ENCODE assay signal across 12 cellular contexts in genomic region chr18:58201728-58202405, GRCh38.
A peak's percentile ranks its signal among the peaks of the same experiment; 100 is the strongest.
DNase-seq lines count a peak whose midpoint lies in the region; ATAC-seq and TF ChIP-seq lines count a peak whose summit lies in the region.
"Had no signal": no experiment of that assay in that cellular context is flagged by ENCODE, and none has a peak within 500 bp of the region (broad histone marks: within the 10 kb centered on the region; RNA-seq: fewer than 3 reads in every experiment).

No MANE protein-coding gene starts in this region.

- H3K36me3 Mint-ChIP-seq in nephron (ENCODE audit: low read depth), result peaks cover 5% of the 10 kb centered on the region

- TF ChIP-seq CTCF in HEK293 (tag by site-specific recombination; IDR thresholded peaks at IDR 0.05) (no peak), nephron (IDR thresholded peaks at IDR 0.05; ENCODE audit: unreplicated experiment in 3 of 3) (no peak), spleen (IDR thresholded peaks at IDR 0.05 in 8 of 11, conservative IDR thresholded peaks at IDR 0.05 in 3 of 11) (no peak)

- H3K4me3 ChIP-seq in HEK293 (ENCODE audit: low read depth, low read length), result no peak overlapping the region
- H3K4me3 ChIP-seq in spleen, result no peak overlapping the region
- H3K4me3 ChIP-seq: BLaER1 treated with 17β-estradiol and CSF1 and Interleukin-3, amounts not matched to agents 10 nM and 100 nM; GM12878; tibial nerve had no signal

- peaks cover 6% of the 10 kb centered on the region; the same call in 1 of the 2 replicates for H3K4me1 ChIP-seq in HEK293 (ENCODE audit: control insufficient read depth, insufficient read depth, low read length)
- no peaks in the 10 kb centered on the region for H3K4me1 ChIP-seq in spleen
- H3K4me1 ChIP-seq: tibial nerve had no signal

- H3K9me3 ChIP-seq in HEK293 (ENCODE audit: control insufficient read depth, insufficient read depth, low read depth, low read length), result no peaks in the 10 kb centered on the region
- H3K9me3 ChIP-seq in spleen, result no peaks in the 10 kb centered on the region
- H3K9me3 ChIP-seq: BLaER1 treated with 17β-estradiol and CSF1 and Interleukin-3, amounts not matched to agents 10 nM and 100 nM; tibial nerve had no signal

- peak; percentile 75 for DNase-seq in DMS153 treated with DMSO at 0.1 percent for 48 hours (lab: John Stamatoyannopoulos, UW; ENCODE audit: unreplicated experiment)
- peak; percentile 53 for DNase-seq in dermis blood vessel endothelial cell
- no peak for DNase-seq in activated T-cell treated with anti-CD3 and anti-CD28 coated beads, Interleukin-2, amount 50 U/mL, for 48 hours
- DNase-seq in spleen, result no peak
- DNase-seq: NCI-H1694 treated with DMSO at 0.1 percent for 48 hours; stimulated activated CD4-positive, alpha-beta T cell treated with anti-CD3 and anti-CD28 coated beads, Interleukin-1b, Interleukin-23, amount 100 ng/mL, for 48 hours had no signal

- ATAC-seq in HG03432 (IDR thresholded peaks at IDR 0.05; ENCODE audit: unreplicated experiment), result no peak
- ATAC-seq: GM12878 had no signal

- intact Hi-C loops in spleen (cut with DNase I; ENCODE audit: low total_unique reads), result no loop called here

- CTCF ChIA-PET in HEK293 (lab: Yijun Ruan, JAX), result interaction anchor here (0.7 to 0.9 kb wide), 2 partner anchors 21 to 562 kb away, joined by 3 to 4 read pairs; no protein-coding TSS in a partner anchor

- H3K27me3 ChIP-seq in spleen (replicated peaks in 1 of 7), result no peaks in the 10 kb centered on the region
- H3K27me3 ChIP-seq: BLaER1 treated with 17β-estradiol and CSF1 and Interleukin-3, amounts not matched to agents 10 nM and 100 nM; tibial nerve had no signal

- no peak overlapping the region for H3K4me3 Mint-ChIP-seq in nephron

- no peaks in the 10 kb centered on the region for H3K27me3 Mint-ChIP-seq in nephron (ENCODE audit: low read depth)

- no peak for TF ChIP-seq POLR2A in spleen (IDR thresholded peaks at IDR 0.05)

- H3K4me1 Mint-ChIP-seq in nephron, result peaks cover 39% of the 10 kb centered on the region

- H3K27ac Mint-ChIP-seq in nephron, result peak overlapping the region; percentile 41 to 58 (median 56)

- H3K27ac ChIP-seq in HEK293 (ENCODE audit: extremely low read depth, low read depth, low read length), result no peak overlapping the region
- no peak overlapping the region for H3K27ac ChIP-seq in spleen
- H3K27ac ChIP-seq: BLaER1 treated with 17β-estradiol and CSF1 and Interleukin-3, amounts not matched to agents 10 nM and 100 nM; tibial nerve had no signal

- H3K36me3 ChIP-seq in HEK293 (ENCODE audit: control insufficient read depth in 2 of 2, insufficient read depth in 1 of 2, low read length in 2 of 2) (no peaks in the 10 kb centered on the region), spleen (no peaks in the 10 kb centered on the region)
- H3K36me3 ChIP-seq: BLaER1 treated with 17β-estradiol and CSF1 and Interleukin-3, amounts not matched to agents 10 nM and 100 nM; tibial nerve had no signal

- POLR2A ChIA-PET in HEK293 (lab: Yijun Ruan, JAX), result interaction anchor here (0.9 kb wide), 1 partner anchor 20 kb away, joined by 3 read pairs; no protein-coding TSS in a partner anchor

- 75 to 86% (median 84%) methylated on average over 6 of the region's 6 CpGs for WGBS in spleen, 5 donors

- no peaks in the 10 kb centered on the region for H3K9me3 Mint-ChIP-seq in nephron

TF ChIP-seq in HEK293, 187 proteins besides CTCF, POLR2A, EP300 and RAD21:
- TF ChIP-seq ZIC2 (tag by site-specific recombination; IDR thresholded peaks at IDR 0.05) (no peak), MZF1 (tag by site-specific recombination; IDR thresholded peaks at IDR 0.05; ENCODE audit: borderline replicate concordance) (peak; percentile 85; the same call in 1 of the 2 replicates)

Comparison
In these comparisons a context has a peak if more than half of its experiments do, and no peak if none do; other contexts are left out.
1. DNase-seq: peak in DMS153 treated with DMSO at 0.1 percent for 48 hours (single experiment) and dermis blood vessel endothelial cell (single experiment); none in activated T-cell treated with anti-CD3 and anti-CD28 coated beads, Interleukin-2, amount 50 U/mL, for 48 hours (0 of 2) and spleen (single experiment).